24 cellular contexts compared by ENCODE assay signal in genomic region chr4:155445306-155445705, GRCh38.
"Had no signal": no experiment of that assay in that cellular context is flagged by ENCODE, and none has a peak within 500 bp of the region (broad histone marks: within the 10 kb centered on the region; RNA-seq: fewer than 3 reads in every experiment).

No MANE protein-coding gene starts in this region.

- H3K4me3 ChIP-seq: colonic mucosa, esophagus muscularis mucosa, gastrocnemius medialis, heart right ventricle, mucosa of descending colon, right atrium auricular region, sigmoid colon, skin epidermis, thoracic aorta, transverse colon had no signal

- DNase-seq: colonic mucosa; dermis blood vessel endothelial cell; effector CD4-positive, alpha-beta T cell; gastrocnemius medialis; heart right ventricle; hypothalamus; islet precursor cell; mammary epithelial cell; mucosa of descending colon; naive thymus-derived CD8-positive, alpha-beta T cell; posterior cingulate gyrus; sigmoid colon; stimulated activated CD4-positive, alpha-beta T cell treated with anti-CD3 and anti-CD28 coated beads, Interleukin-2, amount 100 ng/mL, for 24 hours; stimulated activated CD4-positive, alpha-beta T cell treated with anti-CD3 and anti-CD28 coated beads, Interleukin-4, amount 100 ng/mL, for 4 hours; stimulated activated naive B cell treated with anti-CD40 and anti-IgM and Interleukin-4, amounts not matched to agents 10 μg/mL and 1 μg/mL and 100 μg/mL, for 72 hours; stimulated activated naive CD8-positive, alpha-beta T cell treated with anti-CD3 and anti-CD28 coated beads, Interleukin-15, amount 100 ng/mL, for 72 hours; transverse colon had no signal

- ATAC-seq: gastrocnemius medialis; heart right ventricle; left lobe of liver; mucosa of descending colon; naive thymus-derived CD8-positive, alpha-beta T cell; stimulated activated naive B cell treated with anti-CD40 and anti-IgM and Interleukin-4, amounts not matched to agents 10 μg/mL and 1 μg/mL and 100 μg/mL, for 72 hours; stimulated activated naive CD8-positive, alpha-beta T cell treated with anti-CD3 and anti-CD28 coated beads, Interleukin-15, amount 100 ng/mL, for 72 hours had no signal

- H3K27me3 ChIP-seq: colonic mucosa, esophagus muscularis mucosa, gastrocnemius medialis, heart right ventricle, right atrium auricular region, sigmoid colon, transverse colon had no signal

- H3K4me1 ChIP-seq: colonic mucosa, gastrocnemius medialis had no signal

- H3K36me3 ChIP-seq: colonic mucosa, esophagus muscularis mucosa, gastrocnemius medialis, heart right ventricle, neutrophil, right atrium auricular region, sigmoid colon, thoracic aorta, transverse colon had no signal

- H3K9me3 ChIP-seq: colonic mucosa, esophagus muscularis mucosa, gastrocnemius medialis, heart right ventricle, mucosa of descending colon, neutrophil, right atrium auricular region, sigmoid colon, thoracic aorta, transverse colon had no signal

- H3K27ac ChIP-seq: colonic mucosa, epithelial cell of prostate, esophagus muscularis mucosa, gastrocnemius medialis, heart right ventricle, neutrophil, right atrium auricular region, sigmoid colon, skin epidermis, thoracic aorta, transverse colon had no signal
